In the genomic region with DNA sequence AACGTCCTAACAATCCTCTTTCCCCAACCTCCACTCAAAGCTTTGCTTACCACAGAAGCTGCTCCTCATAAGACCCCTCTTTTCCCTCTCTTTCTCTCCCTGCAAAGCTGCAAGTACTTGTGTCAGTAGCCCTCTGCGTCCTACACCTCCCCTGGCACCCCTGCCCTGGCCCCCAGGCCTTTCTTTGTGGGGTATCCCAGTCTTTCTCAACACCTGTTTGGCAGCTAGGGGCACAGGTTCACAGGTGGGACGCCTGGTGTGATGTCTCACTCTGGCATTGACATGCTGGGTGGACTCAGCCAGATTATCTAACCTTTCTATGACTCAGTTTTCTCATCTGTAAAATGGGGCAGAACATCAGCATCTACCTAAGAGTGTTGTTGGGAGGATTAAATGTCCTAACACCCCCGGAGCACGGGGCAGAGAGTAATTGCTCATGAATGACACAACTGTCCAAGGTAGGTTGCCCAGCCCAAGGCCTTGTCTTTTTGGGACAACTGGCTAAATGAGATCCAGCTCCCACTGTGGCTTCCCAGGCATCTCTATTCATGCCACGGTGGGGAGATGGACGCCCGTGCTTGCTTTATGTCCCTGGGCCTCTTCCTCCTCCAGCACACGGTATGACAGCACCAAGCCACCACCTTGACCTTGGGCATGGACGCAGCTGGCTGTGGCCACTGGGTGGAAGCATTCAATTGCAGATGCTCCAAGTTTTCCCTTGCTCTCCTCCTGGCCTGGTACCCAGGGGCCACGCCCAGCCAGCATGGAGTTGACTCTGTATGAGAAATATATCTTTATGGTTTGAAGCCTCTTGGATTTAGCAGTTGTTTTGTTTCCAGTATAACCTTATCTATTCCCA, we compare ENCODE assay signal across 18 cellular contexts.
DNase-seq lines count a peak whose midpoint lies in the region; ATAC-seq and TF ChIP-seq lines count a peak whose summit lies in the region.
"Had no signal": no experiment of that assay in that cellular context is flagged by ENCODE, and none has a peak within 500 bp of the region (broad histone marks: within the 10 kb centered on the region; RNA-seq: fewer than 3 reads in every experiment).

No MANE protein-coding gene starts in this region.

- TF ChIP-seq CTCF in Peyer's patch (IDR thresholded peaks at IDR 0.05) (no peak), endothelial cell (IDR thresholded peaks at IDR 0.05; ENCODE audit: unreplicated experiment) (no peak), mesothelial cell of epicardium (IDR thresholded peaks at IDR 0.05; ENCODE audit: unreplicated experiment) (no peak)

- peaks cover 0 to 2% (median 0%) of the 10 kb centered on the region in 4 donors for H3K4me1 ChIP-seq in Peyer's patch
- no peaks in the 10 kb centered on the region for H3K4me1 ChIP-seq in HAP-1
- H3K4me1 ChIP-seq: foreskin keratinocyte had no signal

- peak in 2 of 3 donors; percentile 32 to 39 for DNase-seq in Peyer's patch
- DNase-seq in endothelial cell (ENCODE audit: low spot score) = no peak
- DNase-seq in mesothelial cell of epicardium (ENCODE audit: low spot score in 2 of 2, unreplicated experiment in 2 of 2) = no peak
- no peak for DNase-seq in HAP-1 (ENCODE audit: low spot score in 2 of 2)
- DNase-seq in activated CD4-positive, alpha-beta T cell treated with anti-CD3 and anti-CD28 coated beads for 36 hours = no peak
- DNase-seq: activated CD4-positive, alpha-beta memory T cell treated with anti-CD3 and anti-CD28 coated beads for 36 hours; activated naive CD8-positive, alpha-beta T cell treated with anti-CD3 and anti-CD28 coated beads, Interleukin-2, amount 10 ng/mL, durations not matched to agents 7 days and 5 days; activated T-cell treated with anti-CD3 and anti-CD28 coated beads, Interleukin-2, amount 50 U/mL, for 48 hours; CD4-positive, alpha-beta memory T cell; central memory CD4-positive, alpha-beta T cell; effector memory CD8-positive, alpha-beta T cell; foreskin keratinocyte; NCI-H1105; NCI-H2171; SW 1271 had no signal

- H3K27me3 ChIP-seq in Peyer's patch = no peaks in the 10 kb centered on the region
- no peaks in the 10 kb centered on the region for H3K27me3 ChIP-seq in HAP-1 (ENCODE audit: low read depth)
- H3K27me3 ChIP-seq: foreskin keratinocyte had no signal

- peaks cover 22% of the 10 kb centered on the region for H3K27me3 Mint-ChIP-seq in endothelial cell (ENCODE audit: unreplicated experiment)
- peaks cover under 1% of the 10 kb centered on the region for H3K27me3 Mint-ChIP-seq in mesothelial cell of epicardium (ENCODE audit: low read depth)
- peaks cover 2% of the 10 kb centered on the region for H3K27me3 Mint-ChIP-seq in stimulated activated memory B cell treated with anti-CD40 and anti-IgM and Interleukin-4, amounts not matched to agents 10 μg/mL and 1 μg/mL and 100 μg/mL, for 72 hours
- H3K27me3 Mint-ChIP-seq in activated CD4-positive, alpha-beta T cell treated with anti-CD3 and anti-CD28 coated beads for 36 hours = no peaks in the 10 kb centered on the region

- H3K4me3 ChIP-seq in Peyer's patch (no peak overlapping the region), HAP-1 (no peak overlapping the region)

- POLR2A ChIA-PET in activated CD4-positive, alpha-beta T cell treated with anti-CD3 and anti-CD28 coated beads for 36 hours (lab: Charles Lee) = interaction anchor here (1.4 kb wide), 1 partner anchor 31 kb away, joined by 5 read pairs; no protein-coding TSS in a partner anchor

- H3K4me3 Mint-ChIP-seq in endothelial cell (ENCODE audit: unreplicated experiment) (no peak overlapping the region), mesothelial cell of epicardium (no peak overlapping the region)
- H3K4me3 Mint-ChIP-seq in stimulated activated memory B cell treated with anti-CD40 and anti-IgM and Interleukin-4, amounts not matched to agents 10 μg/mL and 1 μg/mL and 100 μg/mL, for 72 hours = no peak overlapping the region
- no peak overlapping the region for H3K4me3 Mint-ChIP-seq in activated CD4-positive, alpha-beta T cell treated with anti-CD3 and anti-CD28 coated beads for 36 hours
- H3K4me3 Mint-ChIP-seq: activated CD4-positive, alpha-beta memory T cell treated with anti-CD3 and anti-CD28 coated beads for 36 hours; activated naive CD8-positive, alpha-beta T cell treated with anti-CD3 and anti-CD28 coated beads, Interleukin-2, amount 10 ng/mL, durations not matched to agents 7 days and 5 days; CD4-positive, alpha-beta memory T cell; effector memory CD8-positive, alpha-beta T cell had no signal

- H3K36me3 ChIP-seq in Peyer's patch (no peaks in the 10 kb centered on the region), HAP-1 (replicated peaks) (no peaks in the 10 kb centered on the region)

- in situ Hi-C loops in HAP-1 (cut with MboI; ENCODE audit: low sequenced_read_pairs) = no loop called here

- no peaks in the 10 kb centered on the region for H3K9me3 ChIP-seq in Peyer's patch
- no peaks in the 10 kb centered on the region for H3K9me3 ChIP-seq in HAP-1

- no peak for TF ChIP-seq POLR2A in Peyer's patch (IDR thresholded peaks at IDR 0.05)

- peaks cover 8% of the 10 kb centered on the region for H3K36me3 Mint-ChIP-seq in endothelial cell (ENCODE audit: low read depth, unreplicated experiment)
- H3K36me3 Mint-ChIP-seq in mesothelial cell of epicardium = no peaks in the 10 kb centered on the region
- H3K36me3 Mint-ChIP-seq in stimulated activated memory B cell treated with anti-CD40 and anti-IgM and Interleukin-4, amounts not matched to agents 10 μg/mL and 1 μg/mL and 100 μg/mL, for 72 hours = no peaks in the 10 kb centered on the region
- no peaks in the 10 kb centered on the region for H3K36me3 Mint-ChIP-seq in activated CD4-positive, alpha-beta T cell treated with anti-CD3 and anti-CD28 coated beads for 36 hours (ENCODE audit: low read depth)
- H3K36me3 Mint-ChIP-seq: activated CD4-positive, alpha-beta memory T cell treated with anti-CD3 and anti-CD28 coated beads for 36 hours; activated naive CD8-positive, alpha-beta T cell treated with anti-CD3 and anti-CD28 coated beads, Interleukin-2, amount 10 ng/mL, durations not matched to agents 7 days and 5 days; CD4-positive, alpha-beta memory T cell had no signal

- no peak for ATAC-seq in stimulated activated memory B cell treated with anti-CD40 and anti-IgM and Interleukin-4, amounts not matched to agents 10 μg/mL and 1 μg/mL and 100 μg/mL, for 72 hours
- ATAC-seq in HG02870 (IDR thresholded peaks at IDR 0.05; ENCODE audit: unreplicated experiment) = no peak
- ATAC-seq in GM21447 (IDR thresholded peaks at IDR 0.05; ENCODE audit: unreplicated experiment) = no peak
- ATAC-seq in activated CD4-positive, alpha-beta T cell treated with anti-CD3 and anti-CD28 coated beads for 36 hours = no peak
- ATAC-seq: effector memory CD8-positive, alpha-beta T cell; foreskin keratinocyte had no signal

- H3K9me3 Mint-ChIP-seq in endothelial cell (ENCODE audit: unreplicated experiment) (no peaks in the 10 kb centered on the region), mesothelial cell of epicardium (no peaks in the 10 kb centered on the region)
- no peaks in the 10 kb centered on the region for H3K9me3 Mint-ChIP-seq in stimulated activated memory B cell treated with anti-CD40 and anti-IgM and Interleukin-4, amounts not matched to agents 10 μg/mL and 1 μg/mL and 100 μg/mL, for 72 hours
- H3K9me3 Mint-ChIP-seq in activated CD4-positive, alpha-beta T cell treated with anti-CD3 and anti-CD28 coated beads for 36 hours (ENCODE audit: low read depth) = no peaks in the 10 kb centered on the region
- H3K9me3 Mint-ChIP-seq: activated CD4-positive, alpha-beta memory T cell treated with anti-CD3 and anti-CD28 coated beads for 36 hours; activated naive CD8-positive, alpha-beta T cell treated with anti-CD3 and anti-CD28 coated beads, Interleukin-2, amount 10 ng/mL, durations not matched to agents 7 days and 5 days; effector memory CD8-positive, alpha-beta T cell had no signal

- H3K27ac ChIP-seq in Peyer's patch = peak overlapping the region in 1 of 4 donors; percentile 37
- H3K27ac ChIP-seq: foreskin keratinocyte had no signal

- H3K27ac Mint-ChIP-seq in endothelial cell (ENCODE audit: unreplicated experiment) = peak overlapping the region; percentile 93
- peak overlapping the region; percentile 59 for H3K27ac Mint-ChIP-seq in mesothelial cell of epicardium
- H3K27ac Mint-ChIP-seq in stimulated activated memory B cell treated with anti-CD40 and anti-IgM and Interleukin-4, amounts not matched to agents 10 μg/mL and 1 μg/mL and 100 μg/mL, for 72 hours = peak overlapping the region; percentile 82
- H3K27ac Mint-ChIP-seq in activated CD4-positive, alpha-beta T cell treated with anti-CD3 and anti-CD28 coated beads for 36 hours = no peak overlapping the region
- H3K27ac Mint-ChIP-seq: activated CD4-positive, alpha-beta memory T cell treated with anti-CD3 and anti-CD28 coated beads for 36 hours; activated naive CD8-positive, alpha-beta T cell treated with anti-CD3 and anti-CD28 coated beads, Interleukin-2, amount 10 ng/mL, durations not matched to agents 7 days and 5 days had no signal

- CTCF ChIA-PET in activated CD4-positive, alpha-beta T cell treated with anti-CD3 and anti-CD28 coated beads for 36 hours (lab: Charles Lee) = interaction anchor here (0.6 to 10.6 kb wide), 24 partner anchors 10 to 508 kb away, joined by 3 to 502 read pairs (median 4); no protein-coding TSS in a partner anchor

- intact Hi-C loops in activated CD4-positive, alpha-beta T cell treated with anti-CD3 and anti-CD28 coated beads for 36 hours (cut with DNase I, micrococcal nuclease) = loop anchor here in 1 of 2 experiments (2.0 kb wide), 1 partner anchor 31 kb away; no protein-coding TSS in a partner anchor

- H3K4me1 Mint-ChIP-seq in endothelial cell (ENCODE audit: unreplicated experiment) = peaks cover 82% of the 10 kb centered on the region
- H3K4me1 Mint-ChIP-seq in mesothelial cell of epicardium = peaks cover 19% of the 10 kb centered on the region
- peaks cover 15% of the 10 kb centered on the region for H3K4me1 Mint-ChIP-seq in stimulated activated memory B cell treated with anti-CD40 and anti-IgM and Interleukin-4, amounts not matched to agents 10 μg/mL and 1 μg/mL and 100 μg/mL, for 72 hours
- H3K4me1 Mint-ChIP-seq in activated CD4-positive, alpha-beta T cell treated with anti-CD3 and anti-CD28 coated beads for 36 hours = peaks cover 9% of the 10 kb centered on the region

Comparison
In these comparisons a context has a peak if more than half of its experiments do, and no peak if none do; other contexts are left out.
1. DNase-seq: peak in Peyer's patch (2 of 3); none in endothelial cell (single experiment), mesothelial cell of epicardium (0 of 2), HAP-1 (0 of 2) and activated CD4-positive, alpha-beta T cell treated with anti-CD3 and anti-CD28 coated beads for 36 hours (single experiment).